ENCODE assay signal across 9 cellular contexts in the genomic region with DNA sequence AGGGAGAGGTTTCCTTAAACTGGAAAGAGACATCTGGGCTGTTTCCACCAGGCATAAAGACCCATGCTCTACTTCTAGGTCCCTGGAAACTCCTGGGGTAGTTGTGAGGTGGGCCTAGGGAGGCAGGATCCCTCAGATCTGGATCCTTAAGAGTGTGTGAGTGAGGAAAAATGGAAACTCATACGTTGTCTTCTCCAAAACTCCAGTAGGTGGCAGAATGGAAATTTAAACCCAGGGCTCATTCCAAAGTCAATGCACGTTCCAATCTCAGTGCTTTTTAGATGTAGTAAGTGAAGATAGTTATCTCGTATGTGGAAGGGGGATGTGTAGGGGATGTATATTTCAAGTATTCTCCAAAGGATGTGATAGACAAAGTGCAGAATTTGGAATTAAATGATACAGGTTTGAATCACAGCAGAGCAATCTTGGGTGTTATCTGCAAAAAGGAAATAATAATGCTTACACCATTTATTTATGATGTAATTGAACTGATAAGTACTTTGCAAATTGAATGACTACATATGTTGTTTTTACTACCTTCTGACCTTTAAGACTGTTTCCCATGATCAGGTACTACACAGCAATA. TPM values are rescaled to one million over a fixed set of nuclear protein-coding genes. Genes with fewer than 3 reads are reported as not detected.
DNase-seq lines count a peak whose midpoint lies in the region; ATAC-seq and TF ChIP-seq lines count a peak whose summit lies in the region.
"Had no signal": no experiment of that assay in that cellular context is flagged by ENCODE, and none has a peak within 500 bp of the region (broad histone marks: within the 10 kb centered on the region; RNA-seq: fewer than 3 reads in every experiment).

No MANE protein-coding gene starts in this region.

- peaks cover 11% of the 10 kb centered on the region for H3K27me3 Mint-ChIP-seq in stimulated activated naive CD8-positive, alpha-beta T cell treated with anti-CD3 and anti-CD28 coated beads, Interleukin-15, amount 100 ng/mL, for 72 hours
- H3K27me3 Mint-ChIP-seq: activated CD4-positive, alpha-beta T cell treated with anti-CD3 and anti-CD28 coated beads, Interleukin-2, amount 10 ng/mL, durations not matched to agents 7 days and 5 days had no signal

- H3K4me3 Mint-ChIP-seq in stimulated activated naive CD8-positive, alpha-beta T cell treated with anti-CD3 and anti-CD28 coated beads, Interleukin-15, amount 100 ng/mL, for 72 hours: no peak overlapping the region
- H3K4me3 Mint-ChIP-seq: activated CD4-positive, alpha-beta T cell treated with anti-CD3 and anti-CD28 coated beads, Interleukin-2, amount 10 ng/mL, durations not matched to agents 7 days and 5 days had no signal

- H3K27ac Mint-ChIP-seq in stimulated activated naive CD8-positive, alpha-beta T cell treated with anti-CD3 and anti-CD28 coated beads, Interleukin-15, amount 100 ng/mL, for 72 hours: no peak overlapping the region
- H3K27ac Mint-ChIP-seq: activated CD4-positive, alpha-beta T cell treated with anti-CD3 and anti-CD28 coated beads, Interleukin-2, amount 10 ng/mL, durations not matched to agents 7 days and 5 days had no signal

- no peak overlapping the region for H3K27ac ChIP-seq in MM.1S (ENCODE audit: low read length)
- no peak overlapping the region for H3K27ac ChIP-seq in neural cell (ENCODE audit: low read length)

- no peak for TF ChIP-seq EP300 in neural cell (conservative IDR thresholded peaks at IDR 0.05; ENCODE audit: poor library complexity, severe bottlenecking)

- H3K4me1 ChIP-seq in MM.1S (ENCODE audit: low read length): no peaks in the 10 kb centered on the region

- DNase-seq in EL (peak; percentile 49), MM.1S (peak; percentile 15), cardiac fibroblast (ENCODE audit: low read depth in 2 of 2) (peak in 1 of 2 donors; percentile 50)
- no peak for DNase-seq in activated CD4-positive, alpha-beta T cell treated with anti-CD3 and anti-CD28 coated beads, Interleukin-2, amount 50 U/mL, for 48 hours
- no peak for DNase-seq in stimulated activated naive CD8-positive, alpha-beta T cell treated with anti-CD3 and anti-CD28 coated beads, Interleukin-15, amount 100 ng/mL, for 72 hours
- DNase-seq: activated CD4-positive, alpha-beta T cell treated with anti-CD3 and anti-CD28 coated beads, Interleukin-2, amount 10 ng/mL, durations not matched to agents 7 days and 5 days had no signal

- H2AFZ ChIP-seq in MM.1S (ENCODE audit: low read length) (no peak overlapping the region), neural cell (ENCODE audit: low read depth, low read length) (no peak overlapping the region)

- H3K27me3 ChIP-seq in MM.1S (replicated peaks; ENCODE audit: insufficient read depth, low read length) (no peaks in the 10 kb centered on the region), neural cell (ENCODE audit: insufficient read depth, low read depth, low read length) (no peaks in the 10 kb centered on the region)

- no peaks in the 10 kb centered on the region for H3K36me3 ChIP-seq in MM.1S (replicated peaks; ENCODE audit: insufficient read depth, low read length)
- H3K36me3 ChIP-seq in neural cell (ENCODE audit: insufficient read depth, low read length): no peaks in the 10 kb centered on the region

- no peak for TF ChIP-seq RAD21 in neural cell (conservative IDR thresholded peaks at IDR 0.05)

- H3K4me3 ChIP-seq in MM.1S (ENCODE audit: low read length) (no peak overlapping the region), cardiac fibroblast (replicated peaks in 1 of 2; ENCODE audit: low read depth in 2 of 2, low read length in 2 of 2) (no peak overlapping the region), neural cell (ENCODE audit: low read length) (no peak overlapping the region)

- H4K20me1 ChIP-seq in MM.1S (ENCODE audit: insufficient read depth, low read length): no peaks in the 10 kb centered on the region
- no peaks in the 10 kb centered on the region for H4K20me1 ChIP-seq in neural cell (ENCODE audit: insufficient read depth)

- H3K4me1 Mint-ChIP-seq in stimulated activated naive CD8-positive, alpha-beta T cell treated with anti-CD3 and anti-CD28 coated beads, Interleukin-15, amount 100 ng/mL, for 72 hours: no peaks in the 10 kb centered on the region
- H3K4me1 Mint-ChIP-seq: activated CD4-positive, alpha-beta T cell treated with anti-CD3 and anti-CD28 coated beads, Interleukin-2, amount 10 ng/mL, durations not matched to agents 7 days and 5 days had no signal

- no peaks in the 10 kb centered on the region for H3K9me2 ChIP-seq in MM.1S (replicated peaks; ENCODE audit: insufficient read depth, low read length)
- H3K9me2 ChIP-seq in neural cell (ENCODE audit: insufficient read depth, low read length): no peaks in the 10 kb centered on the region

- H3K9me3 ChIP-seq in MM.1S (replicated peaks; ENCODE audit: insufficient read depth, low read length): no peaks in the 10 kb centered on the region
- no peaks in the 10 kb centered on the region for H3K9me3 ChIP-seq in neural cell (ENCODE audit: low read length)

- H3K4me2 ChIP-seq in MM.1S (ENCODE audit: low read depth, low read length) (no peak overlapping the region), neural cell (ENCODE audit: low read length) (no peak overlapping the region)

- no peaks in the 10 kb centered on the region for H3F3A ChIP-seq in MM.1S (ENCODE audit: insufficient read depth, low read length)
- H3F3A ChIP-seq in neural cell (ENCODE audit: insufficient read depth, low read length, poor library complexity, severe bottlenecking): no peaks in the 10 kb centered on the region

- H3K79me2 ChIP-seq in MM.1S (ENCODE audit: low read length) (no peaks in the 10 kb centered on the region), neural cell (replicated peaks; ENCODE audit: insufficient read depth, low read length) (no peaks in the 10 kb centered on the region)

- H3K9ac ChIP-seq in MM.1S (ENCODE audit: low read length) (no peak overlapping the region), neural cell (ENCODE audit: low read length) (no peak overlapping the region)

- TF ChIP-seq CTCF in MM.1S (IDR thresholded peaks at IDR 0.05; ENCODE audit: low read length) (peak; percentile 31), cardiac fibroblast (IDR thresholded peaks at IDR 0.05; ENCODE audit: low read depth, low read length) (peak; percentile 55), neural cell (IDR thresholded peaks at IDR 0.05; ENCODE audit: poor library complexity, severe bottlenecking) (peak; percentile 29)

- ATAC-seq in GM18517 (IDR thresholded peaks at IDR 0.05; ENCODE audit: unreplicated experiment) (no peak), GM19463 (IDR thresholded peaks at IDR 0.05; ENCODE audit: unreplicated experiment) (no peak)
- ATAC-seq in stimulated activated naive CD8-positive, alpha-beta T cell treated with anti-CD3 and anti-CD28 coated beads, Interleukin-15, amount 100 ng/mL, for 72 hours: no peak

- H3K9me3 Mint-ChIP-seq in stimulated activated naive CD8-positive, alpha-beta T cell treated with anti-CD3 and anti-CD28 coated beads, Interleukin-15, amount 100 ng/mL, for 72 hours: peaks cover 0 to 16% of the 10 kb centered on the region in 2 donors
- H3K9me3 Mint-ChIP-seq: activated CD4-positive, alpha-beta T cell treated with anti-CD3 and anti-CD28 coated beads, Interleukin-2, amount 10 ng/mL, durations not matched to agents 7 days and 5 days had no signal

TF ChIP-seq in neural cell, 6 proteins besides CTCF, POLR2A, EP300 and RAD21:
- no peak for TF ChIP-seq EZH2 (IDR thresholded peaks at IDR 0.05; ENCODE audit: borderline replicate concordance, insufficient read depth, low read length, poor library complexity, severe bottlenecking)
- TF ChIP-seq POLR2AphosphoS5 (IDR thresholded peaks at IDR 0.05): no peak
- TF ChIP-seq, protein P1, sequence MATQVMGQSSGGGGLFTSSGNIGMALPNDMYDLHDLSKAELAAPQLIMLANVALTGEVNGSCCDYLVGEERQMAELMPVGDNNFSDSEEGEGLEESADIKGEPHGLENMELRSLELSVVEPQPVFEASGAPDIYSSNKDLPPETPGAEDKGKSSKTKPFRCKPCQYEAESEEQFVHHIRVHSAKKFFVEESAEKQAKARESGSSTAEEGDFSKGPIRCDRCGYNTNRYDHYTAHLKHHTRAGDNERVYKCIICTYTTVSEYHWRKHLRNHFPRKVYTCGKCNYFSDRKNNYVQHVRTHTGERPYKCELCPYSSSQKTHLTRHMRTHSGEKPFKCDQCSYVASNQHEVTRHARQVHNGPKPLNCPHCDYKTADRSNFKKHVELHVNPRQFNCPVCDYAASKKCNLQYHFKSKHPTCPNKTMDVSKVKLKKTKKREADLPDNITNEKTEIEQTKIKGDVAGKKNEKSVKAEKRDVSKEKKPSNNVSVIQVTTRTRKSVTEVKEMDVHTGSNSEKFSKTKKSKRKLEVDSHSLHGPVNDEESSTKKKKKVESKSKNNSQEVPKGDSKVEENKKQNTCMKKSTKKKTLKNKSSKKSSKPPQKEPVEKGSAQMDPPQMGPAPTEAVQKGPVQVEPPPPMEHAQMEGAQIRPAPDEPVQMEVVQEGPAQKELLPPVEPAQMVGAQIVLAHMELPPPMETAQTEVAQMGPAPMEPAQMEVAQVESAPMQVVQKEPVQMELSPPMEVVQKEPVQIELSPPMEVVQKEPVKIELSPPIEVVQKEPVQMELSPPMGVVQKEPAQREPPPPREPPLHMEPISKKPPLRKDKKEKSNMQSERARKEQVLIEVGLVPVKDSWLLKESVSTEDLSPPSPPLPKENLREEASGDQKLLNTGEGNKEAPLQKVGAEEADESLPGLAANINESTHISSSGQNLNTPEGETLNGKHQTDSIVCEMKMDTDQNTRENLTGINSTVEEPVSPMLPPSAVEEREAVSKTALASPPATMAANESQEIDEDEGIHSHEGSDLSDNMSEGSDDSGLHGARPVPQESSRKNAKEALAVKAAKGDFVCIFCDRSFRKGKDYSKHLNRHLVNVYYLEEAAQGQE (IDR thresholded peaks at IDR 0.05; ENCODE audit: borderline replicate concordance): no peak

RNA-seq across cellular contexts. Expression of a gene that starts 13.1 kb away (rescaled TPM):
- not detected in 2 replicates for polyA plus RNA-seq in neural cell
- polyA minus RNA-seq in neural cell: not detected in 2 replicates

RNA-seq across cellular contexts. Expression of a gene that starts 30.6 kb away (rescaled TPM):
- polyA plus RNA-seq in neural cell: not detected in 2 replicates
- not detected in 2 replicates for polyA minus RNA-seq in neural cell

RNA-seq across cellular contexts. Expression of a gene that starts 32.4 kb away (rescaled TPM):
- polyA plus RNA-seq in neural cell: not detected in 2 replicates
- polyA minus RNA-seq in neural cell: not detected in 2 replicates

Comparison
In these comparisons a context has a peak if more than half of its experiments do, and no peak if none do; other contexts are left out.
1. DNase-seq: peak in EL (single experiment) and MM.1S (single experiment); none in activated CD4-positive, alpha-beta T cell treated with anti-CD3 and anti-CD28 coated beads, Interleukin-2, amount 50 U/mL, for 48 hours (0 of 2) and stimulated activated naive CD8-positive, alpha-beta T cell treated with anti-CD3 and anti-CD28 coated beads, Interleukin-15, amount 100 ng/mL, for 72 hours (0 of 2).
2. Peak in every context shown above with its lines, with median percentiles within 50 percentile points of each other: CTCF ChIP-seq.